ENCODE assay signal across 8 cellular contexts in genomic region chr7:47979832-47980181, GRCh38. TPM values are rescaled to one million over a fixed set of nuclear protein-coding genes. Genes with fewer than 3 reads are reported as not detected.
DNase-seq lines count a peak whose midpoint lies in the region; ATAC-seq and TF ChIP-seq lines count a peak whose summit lies in the region.

No MANE protein-coding gene starts in this region.

- H3K9me3 ChIP-seq in left ventricle myocardium inferior (replicated peaks) = no peaks in the 10 kb centered on the region

- H3K4me3 Mint-ChIP-seq in MCF 10A (ENCODE audit: unreplicated experiment) (peak overlapping the region; percentile 81), mesothelial cell of epicardium (peak overlapping the region; percentile 91)

- no peak for DNase-seq in left ventricle myocardium inferior
- no peak for DNase-seq in Right ventricle myocardium superior
- DNase-seq in MCF 10A (ENCODE audit: unreplicated experiment) = no peak
- DNase-seq in mesothelial cell of epicardium (ENCODE audit: low spot score in 2 of 2, unreplicated experiment in 2 of 2) = no peak
- DNase-seq in SK-N-DZ (ENCODE audit: low spot score) = no peak
- DNase-seq in HPDE6-E6E7 (ENCODE audit: extremely low spot score) = no peak
- DNase-seq in medulla oblongata (ENCODE audit: extremely low spot score) = no peak

- H3K36me3 ChIP-seq in left ventricle myocardium inferior (peaks cover 35% of the 10 kb centered on the region), urinary bladder (ENCODE audit: insufficient read depth) (peaks cover 3% of the 10 kb centered on the region)

- H3K27ac ChIP-seq in left ventricle myocardium inferior (replicated peaks) (peak overlapping the region; percentile 87), urinary bladder (ENCODE audit: low read depth) (peak overlapping the region; percentile 16)

- H3K4me1 ChIP-seq in left ventricle myocardium inferior (peaks cover 28% of the 10 kb centered on the region), urinary bladder (ENCODE audit: insufficient read depth) (no peaks in the 10 kb centered on the region)

- intact Hi-C loops in left ventricle myocardium inferior (cut with micrococcal nuclease) = no loop called here
- intact Hi-C loops in Right ventricle myocardium superior (cut with DNase I) = no loop called here
- intact Hi-C loops in MCF 10A (cut with micrococcal nuclease) = loop anchor here (1.0 kb wide), 2 partner anchors 109 to 130 kb away; partner anchors contain the start of gene UPP1

- POLR2A ChIA-PET in MCF 10A (lab: Yijun Ruan, JAX) = interaction anchor here (1.0 kb wide), 1 partner anchor 8 kb away, joined by 4 read pairs; no protein-coding TSS in a partner anchor

- no peaks in the 10 kb centered on the region for H3K27me3 ChIP-seq in left ventricle myocardium inferior (ENCODE audit: low read depth)

- BruUV-seq in MCF 10A (replicated peaks; lab: Mats Ljungman, UMichigan) = no TSS peak

- H3K4me3 ChIP-seq in left ventricle myocardium inferior (peak overlapping the region; percentile 74), urinary bladder (ENCODE audit: low read depth, low read length) (peak overlapping the region; percentile 73)

- no peak for ATAC-seq in Right ventricle myocardium superior (ENCODE audit: poor library complexity)

- H3K4me1 Mint-ChIP-seq in MCF 10A (ENCODE audit: insufficient read depth, unreplicated experiment) = peaks cover 15% of the 10 kb centered on the region
- peaks cover 23% of the 10 kb centered on the region for H3K4me1 Mint-ChIP-seq in mesothelial cell of epicardium

- no peaks in the 10 kb centered on the region for H3K9me3 Mint-ChIP-seq in MCF 10A (ENCODE audit: unreplicated experiment)
- H3K9me3 Mint-ChIP-seq in mesothelial cell of epicardium = no peaks in the 10 kb centered on the region

- 23% methylated on average over 7 of the region's 7 CpGs for WGBS in urinary bladder

- TF ChIP-seq CTCF in left ventricle myocardium inferior (IDR thresholded peaks at IDR 0.05; ENCODE audit: borderline replicate concordance) = no peak
- TF ChIP-seq CTCF in MCF 10A (IDR thresholded peaks at IDR 0.05; ENCODE audit: unreplicated experiment) = no peak
- TF ChIP-seq CTCF in mesothelial cell of epicardium (IDR thresholded peaks at IDR 0.05; ENCODE audit: unreplicated experiment) = no peak

- CTCF ChIA-PET in MCF 10A (lab: Yijun Ruan, JAX) = interaction anchor here (1.1 kb wide), 1 partner anchor 9 kb away, joined by 5 read pairs; no protein-coding TSS in a partner anchor

- peak overlapping the region; percentile 96 for H3K27ac Mint-ChIP-seq in MCF 10A (ENCODE audit: low read depth, unreplicated experiment)
- peak overlapping the region; percentile 96 for H3K27ac Mint-ChIP-seq in mesothelial cell of epicardium

- H3K36me3 Mint-ChIP-seq in MCF 10A (ENCODE audit: insufficient read depth, unreplicated experiment) (peaks cover 36% of the 10 kb centered on the region), mesothelial cell of epicardium (peaks cover 8% of the 10 kb centered on the region)

- no peaks in the 10 kb centered on the region for H3K27me3 Mint-ChIP-seq in MCF 10A (ENCODE audit: insufficient read depth, unreplicated experiment)
- no peaks in the 10 kb centered on the region for H3K27me3 Mint-ChIP-seq in mesothelial cell of epicardium (ENCODE audit: low read depth)

RNA-seq across cellular contexts. Expression of gene HUS1, which starts 0.4 kb away (rescaled TPM):
- total RNA-seq in left ventricle myocardium inferior (26.4 TPM), Right ventricle myocardium superior (23.8 TPM), MCF 10A (2022) (39.9 and 42.8 TPM in 2 replicates), mesothelial cell of epicardium (36.0 to 39.7 TPM (median 37.1 TPM) in 3 replicates), urinary bladder (16.8 TPM)
- 9.2 TPM for polyA plus RNA-seq in urinary bladder
- 27.6 and 34.8 TPM in 2 replicates for polyA plus RNA-seq in SK-N-DZ (2014; cell fraction: cytosol; rRNA removed)
- polyA plus RNA-seq in SK-N-DZ (2014; cell fraction: nucleus; rRNA removed) = 8.6 and 13.6 TPM in 2 replicates

RNA-seq across cellular contexts. Expression of gene PKD1L1, which starts 31.5 kb away (rescaled TPM):
- 1.5 TPM for total RNA-seq in left ventricle myocardium inferior
- total RNA-seq in Right ventricle myocardium superior = 1.9 TPM
- total RNA-seq in MCF 10A (2022) = 0.25 TPM in 1 of 2 replicates, not detected in the other
- 0.18 to 0.38 TPM (median 0.36 TPM) in 3 replicates for total RNA-seq in mesothelial cell of epicardium
- total RNA-seq in urinary bladder = 1.3 TPM
- 0.19 TPM for polyA plus RNA-seq in urinary bladder
- polyA plus RNA-seq in SK-N-DZ (2014; cell fraction: cytosol; rRNA removed) = 0.01 and 0.05 TPM in 2 replicates
- polyA plus RNA-seq in SK-N-DZ (2014; cell fraction: nucleus; rRNA removed) = 0.05 TPM in 1 of 2 replicates, not detected in the other

RNA-seq across cellular contexts. Expression of gene SUN3, which starts 49.1 kb away (rescaled TPM):
- total RNA-seq in left ventricle myocardium inferior (not detected), Right ventricle myocardium superior (not detected), MCF 10A (2022) (0.22 TPM in 1 of 2 replicates, not detected in the other), mesothelial cell of epicardium (not detected in 3 replicates), urinary bladder (not detected)
- not detected for polyA plus RNA-seq in urinary bladder
- not detected in 2 replicates for polyA plus RNA-seq in SK-N-DZ (2014; cell fraction: cytosol; rRNA removed)
- not detected in 2 replicates for polyA plus RNA-seq in SK-N-DZ (2014; cell fraction: nucleus; rRNA removed)

RNA-seq across cellular contexts. Expression of gene C7orf57, which starts 55.5 kb away (rescaled TPM):
- total RNA-seq in left ventricle myocardium inferior (not detected), Right ventricle myocardium superior (not detected), MCF 10A (2022) (0.37 and 0.52 TPM in 2 replicates), mesothelial cell of epicardium (not detected in 3 replicates), urinary bladder (0.21 TPM)
- polyA plus RNA-seq in urinary bladder = not detected
- not detected in 2 replicates for polyA plus RNA-seq in SK-N-DZ (2014; cell fraction: cytosol; rRNA removed)
- 0.11 and 0.62 TPM in 2 replicates for polyA plus RNA-seq in SK-N-DZ (2014; cell fraction: nucleus; rRNA removed)
